ENCODE assay signal across 8 cellular contexts in genomic region chr4:53365121-53365485, GRCh38. TPM values are rescaled to one million over a fixed set of nuclear protein-coding genes. Genes with fewer than 3 reads are reported as not detected.
DNase-seq lines count a peak whose midpoint lies in the region; ATAC-seq and FAIRE-seq lines count a peak whose summit lies in the region.

No MANE protein-coding gene starts in this region.

- H3K4me3 ChIP-seq in iPS-15b (ENCODE audit: low read depth, low read length) (peak overlapping the region; percentile 93), small intestine (ENCODE audit: low read depth in 1 of 2, low read length in 2 of 2) (peak overlapping the region; percentile 74 to 79)

- FAIRE-seq in small intestine (lab: Jason Lieb, UNC) = no peak

- peak; percentile 9 for ATAC-seq in GM21786 (IDR thresholded peaks at IDR 0.05; ENCODE audit: unreplicated experiment)
- no peak for ATAC-seq in HG03460 (IDR thresholded peaks at IDR 0.05; ENCODE audit: unreplicated experiment)

- H3K36me3 ChIP-seq in iPS-15b (ENCODE audit: control insufficient read depth, insufficient read depth, low read length) (no peaks in the 10 kb centered on the region), small intestine (ENCODE audit: control insufficient read depth in 2 of 2, insufficient read depth in 2 of 2, low read length in 2 of 2) (peaks cover 0 to 1% of the 10 kb centered on the region in 2 donors)

- peaks cover 16% of the 10 kb centered on the region for H3K36me3 Mint-ChIP-seq in activated naive CD8-positive, alpha-beta T cell treated with anti-CD3 and anti-CD28 coated beads for 36 hours

- H3K4me3 Mint-ChIP-seq in activated naive CD8-positive, alpha-beta T cell treated with anti-CD3 and anti-CD28 coated beads for 36 hours = peak overlapping the region; percentile 95

- H3K9me3 Mint-ChIP-seq in activated naive CD8-positive, alpha-beta T cell treated with anti-CD3 and anti-CD28 coated beads for 36 hours = no peaks in the 10 kb centered on the region

- 1% methylated on average over 8 of the region's 8 CpGs for WGBS in small intestine, 3 donors

- peaks cover 32% of the 10 kb centered on the region for H3K4me1 Mint-ChIP-seq in activated naive CD8-positive, alpha-beta T cell treated with anti-CD3 and anti-CD28 coated beads for 36 hours

- H3K27ac Mint-ChIP-seq in activated naive CD8-positive, alpha-beta T cell treated with anti-CD3 and anti-CD28 coated beads for 36 hours = peak overlapping the region; percentile 94

- H3K9me3 ChIP-seq in iPS-15b (ENCODE audit: control insufficient read depth, insufficient read depth, low read length) = no peaks in the 10 kb centered on the region
- H3K9me3 ChIP-seq in small intestine (ENCODE audit: control insufficient read depth, low read depth) = no peaks in the 10 kb centered on the region

- peaks cover 4% of the 10 kb centered on the region for H3K27me3 Mint-ChIP-seq in activated naive CD8-positive, alpha-beta T cell treated with anti-CD3 and anti-CD28 coated beads for 36 hours

- peak overlapping the region; percentile 16 for H3K9ac ChIP-seq in iPS-15b (ENCODE audit: low read depth, low read length)

- H3K27ac ChIP-seq in small intestine (ENCODE audit: low read depth in 1 of 2, low read length in 1 of 2) = peak overlapping the region in 1 of 2 donors; percentile 71

- H3K27me3 ChIP-seq in iPS-15b (ENCODE audit: control insufficient read depth, insufficient read depth, low read length) = peaks cover 29% of the 10 kb centered on the region
- no peaks in the 10 kb centered on the region for H3K27me3 ChIP-seq in small intestine (ENCODE audit: control insufficient read depth in 2 of 2, insufficient read depth in 2 of 2, low read length in 2 of 2)

- peaks cover 5% of the 10 kb centered on the region for H3K4me1 ChIP-seq in iPS-15b (ENCODE audit: control insufficient read depth, insufficient read depth, low read length)
- peaks cover 0 to 2% of the 10 kb centered on the region in 2 donors for H3K4me1 ChIP-seq in small intestine (ENCODE audit: control insufficient read depth in 2 of 2, insufficient read depth in 1 of 2, low read depth in 1 of 2, low read length in 1 of 2)

- peak; percentile 13 for DNase-seq in Daoy (ENCODE audit: low read depth)
- DNase-seq in NAMALWA (ENCODE audit: low spot score) = peak; percentile 62
- DNase-seq in activated naive CD8-positive, alpha-beta T cell treated with anti-CD3 and anti-CD28 coated beads for 36 hours = peak; percentile 6
- peak; percentile 20 for DNase-seq in small intestine
- DNase-seq in globus pallidus (ENCODE audit: low spot score) = no peak

RNA-seq across cellular contexts. Expression of gene SCFD2, which starts 0.8 kb away (rescaled TPM):
- 20.6 and 20.8 TPM in 2 replicates for total RNA-seq in Daoy (2014; rRNA removed; shearing (Covaris generic))
- total RNA-seq in activated naive CD8-positive, alpha-beta T cell treated with anti-CD3 and anti-CD28 coated beads for 36 hours = 10 to 100 TPM; 21.9 to 23.7 TPM
- polyA plus RNA-seq in small intestine = 1 to 10 TPM; 2.2 to 8.3 (median 3.0) TPM

RNA-seq across cellular contexts. Expression of gene FIP1L1, which starts 12.3 kb away (rescaled TPM):
- total RNA-seq in Daoy (2014; rRNA removed; shearing (Covaris generic)) = 39.7 and 45.4 TPM in 2 replicates
- total RNA-seq in activated naive CD8-positive, alpha-beta T cell treated with anti-CD3 and anti-CD28 coated beads for 36 hours = 10 to 100 TPM; 76.6 to 82.3 TPM
- polyA plus RNA-seq in small intestine = 10 to 100 TPM; 17.0 to 26.6 (median 26.5) TPM
